In genomic region chrX:68732906-68733493, GRCh38 we compare ENCODE assay signal across 8 cellular contexts.
DNase-seq lines count a peak whose midpoint lies in the region; ATAC-seq lines count a peak whose summit lies in the region.

No MANE protein-coding gene starts in this region.

- no peak overlapping the region for H2BK15ac ChIP-seq in mesendoderm (replicated peaks; ENCODE audit: low read depth)

- H2BK5ac ChIP-seq in mesendoderm (ENCODE audit: low read length) = no peak overlapping the region

- no peak overlapping the region for H2BK120ac ChIP-seq in mesendoderm (ENCODE audit: low read depth, low read length)

- H4K5ac ChIP-seq in mesendoderm (ENCODE audit: low read length) = no peak overlapping the region

- H4K8ac ChIP-seq in mesendoderm (ENCODE audit: low read depth, low read length) = no peak overlapping the region

- H3K79me2 ChIP-seq in GM23248 (ENCODE audit: insufficient read depth) = no peaks in the 10 kb centered on the region
- H3K79me2 ChIP-seq in mesendoderm (ENCODE audit: control insufficient read depth, insufficient read depth, low read length) = no peaks in the 10 kb centered on the region

- H3K4me2 ChIP-seq in GM23248 (ENCODE audit: unreplicated experiment) (no peak overlapping the region), mesendoderm (ENCODE audit: low read length) (no peak overlapping the region)

- no peak overlapping the region for H3K23ac ChIP-seq in mesendoderm (ENCODE audit: low read length)

- no peaks in the 10 kb centered on the region for H3F3A ChIP-seq in GM23248 (ENCODE audit: insufficient read depth)

- H3K4me1 ChIP-seq in GM23248 (ENCODE audit: insufficient read depth) (no peaks in the 10 kb centered on the region), mesendoderm (ENCODE audit: control insufficient read depth, low read depth, low read length) (no peaks in the 10 kb centered on the region)

- no peak overlapping the region for H3K56ac ChIP-seq in mesendoderm (ENCODE audit: low read length)

- H3K4me3 ChIP-seq in GM23248 (no peak overlapping the region), mesendoderm (ENCODE audit: low read length) (no peak overlapping the region)

- H3K27me3 ChIP-seq in GM23248 (replicated peaks; ENCODE audit: insufficient read depth) (no peaks in the 10 kb centered on the region), mesendoderm (ENCODE audit: insufficient read depth, low read length, poor library complexity) (no peaks in the 10 kb centered on the region)

- H2AK5ac ChIP-seq in mesendoderm (ENCODE audit: low read length) = no peak overlapping the region

- H3K36me3 ChIP-seq in GM23248 (ENCODE audit: low read depth) (no peaks in the 10 kb centered on the region), mesendoderm (ENCODE audit: control insufficient read depth, insufficient read depth, low read length) (no peaks in the 10 kb centered on the region)

- 0% methylated on average over 4 of the region's 4 CpGs; no CpG with 5 or more reads in 1 of the 2 experiments for WGBS in GM23248 (ENCODE audit: low coverage in 1 of 2, low lambda C conversion rate in 2 of 2, missing lambda C conversion rate in 2 of 2), 2 experiments
- no CpG with 5 or more reads among the region's 4 CpGs for WGBS in mesendoderm (ENCODE audit: extremely low coverage, insufficient coverage, low lambda C conversion rate)

- no peaks in the 10 kb centered on the region for H3K9me3 ChIP-seq in GM23248 (ENCODE audit: low read depth)

- no peak overlapping the region for H3K18ac ChIP-seq in mesendoderm (ENCODE audit: low read length)

- no peaks in the 10 kb centered on the region for H3K9me2 ChIP-seq in GM23248 (ENCODE audit: insufficient read depth)

- DNase-seq in ELR (ENCODE audit: low read depth) (peak; percentile 62), GM23248 (peak; percentile 64), NCI-H1694 treated with DMSO at 0.1 percent for 48 hours (lab: John Stamatoyannopoulos, UW) (peak; percentile 40), mesendoderm (peak; percentile 68)
- peak; percentile 21 to 43 for DNase-seq in activated CD4-positive, alpha-beta T cell treated with anti-CD3 and anti-CD28 coated beads, Interleukin-2, amount 50 U/mL, for 24 hours (ENCODE audit: low read depth in 1 of 2, low spot score in 1 of 2)
- DNase-seq in effector CD8-positive, alpha-beta T cell (lab: John Stamatoyannopoulos, UW) = peak; percentile 9
- peak; percentile 34 to 37 for DNase-seq in stimulated activated CD8-positive, alpha-beta memory T cell treated with anti-CD3 and anti-CD28 coated beads, Interleukin-7, amount 100 ng/mL, for 48 hours (ENCODE audit: extremely low read depth in 1 of 2, low read depth in 1 of 2)

- H3K79me1 ChIP-seq in mesendoderm (ENCODE audit: low read length) = no peaks in the 10 kb centered on the region

- H2AFZ ChIP-seq in GM23248 = no peak overlapping the region

- no peak overlapping the region for H3K4ac ChIP-seq in mesendoderm (ENCODE audit: low read depth, low read length)

- H3K27ac ChIP-seq in GM23248 (no peak overlapping the region), mesendoderm (ENCODE audit: low read depth, low read length) (no peak overlapping the region)

- H3K9ac ChIP-seq in GM23248 = no peak overlapping the region
- H3K9ac ChIP-seq in mesendoderm (ENCODE audit: low read length) = no peak overlapping the region

- no peaks in the 10 kb centered on the region for H4K20me1 ChIP-seq in GM23248 (ENCODE audit: insufficient read depth)

- in situ Hi-C loops in GM23248 (cut with MboI) = no loop called here

- ATAC-seq in HG02588 (IDR thresholded peaks at IDR 0.05; ENCODE audit: unreplicated experiment) = no peak

Comparison
In these comparisons a context has a peak if more than half of its experiments do, and no peak if none do; other contexts are left out.
1. DNase-seq: peak in every context shown above with its lines; median percentile 68 in mesendoderm; 64 in GM23248; 62 in ELR; 40 in NCI-H1694 treated with DMSO at 0.1 percent for 48 hours; 36 in stimulated activated CD8-positive, alpha-beta memory T cell treated with anti-CD3 and anti-CD28 coated beads, Interleukin-7, amount 100 ng/mL, for 48 hours; 32 in activated CD4-positive, alpha-beta T cell treated with anti-CD3 and anti-CD28 coated beads, Interleukin-2, amount 50 U/mL, for 24 hours; 9 in effector CD8-positive, alpha-beta T cell.